In the genomic region with DNA sequence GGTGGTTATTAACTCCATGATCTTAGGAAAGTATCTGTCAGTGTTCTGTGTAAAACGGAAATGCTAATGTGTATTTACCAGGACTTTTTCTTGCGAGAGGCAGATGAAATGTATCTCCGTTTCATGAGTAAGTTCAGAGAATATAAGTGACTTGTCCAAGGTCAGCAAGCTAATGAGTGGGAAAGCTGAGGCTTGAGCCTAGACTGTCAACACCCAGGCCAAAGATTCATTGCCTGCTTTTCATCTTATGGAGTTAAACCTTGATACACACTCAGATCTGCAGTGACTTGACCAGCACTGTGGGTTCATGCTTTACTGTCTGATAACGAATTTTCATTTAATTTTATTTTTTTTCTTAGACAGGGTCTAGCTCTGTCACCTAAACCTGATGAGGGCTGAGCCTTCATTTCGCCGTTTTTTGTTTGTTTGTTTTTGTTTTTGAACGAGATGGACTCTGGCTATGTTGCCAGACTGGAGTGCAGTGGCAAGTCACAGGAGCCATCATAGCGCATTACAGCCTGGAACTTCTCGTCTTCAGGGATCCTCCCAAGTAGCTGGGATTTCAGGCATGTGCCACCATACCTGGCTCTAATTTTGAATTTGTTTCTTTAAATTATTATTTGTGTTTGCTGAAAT, we compare ENCODE assay signal across 9 cellular contexts. TPM values are rescaled to one million over a fixed set of nuclear protein-coding genes. Genes with fewer than 3 reads are reported as not detected.
A peak's percentile ranks its signal among the peaks of the same experiment; 100 is the strongest.
DNase-seq lines count a peak whose midpoint lies in the region; ATAC-seq and TF ChIP-seq lines count a peak whose summit lies in the region.
"Had no signal": no experiment of that assay in that cellular context is flagged by ENCODE, and none has a peak within 500 bp of the region (broad histone marks: within the 10 kb centered on the region; RNA-seq: fewer than 3 reads in every experiment).

No MANE protein-coding gene starts in this region.

- H3K27me3 Mint-ChIP-seq in MCF 10A (ENCODE audit: insufficient read depth, unreplicated experiment), result no peaks in the 10 kb centered on the region

- H3K4me3 ChIP-seq in A673 (ENCODE audit: low read depth, low read length, poor library complexity, severe bottlenecking) (peak overlapping the region; percentile 97), HL-60 (replicated peaks; ENCODE audit: insufficient read depth, low read length) (peak overlapping the region; percentile 77), mucosa of descending colon (peak overlapping the region; percentile 98)

- no peaks in the 10 kb centered on the region for H3K9me3 Mint-ChIP-seq in MCF 10A (ENCODE audit: unreplicated experiment)

- ATAC-seq in mucosa of descending colon, result peak; percentile 2
- no peak for ATAC-seq in HG03342 (IDR thresholded peaks at IDR 0.05; ENCODE audit: unreplicated experiment)

- TF ChIP-seq CTCF in A673 (conservative IDR thresholded peaks at IDR 0.05; ENCODE audit: low read depth, low read length), result no peak
- no peak for TF ChIP-seq CTCF in HL-60 (IDR thresholded peaks at IDR 0.05; ENCODE audit: insufficient read depth, low read length)
- TF ChIP-seq CTCF in MCF 10A (IDR thresholded peaks at IDR 0.05; ENCODE audit: unreplicated experiment), result no peak
- TF ChIP-seq CTCF in mucosa of descending colon (IDR thresholded peaks at IDR 0.05), result no peak

- no peaks in the 10 kb centered on the region for H3K27me3 ChIP-seq in A673 (replicated peaks; ENCODE audit: insufficient read depth, low read depth, low read length, poor library complexity)
- no peaks in the 10 kb centered on the region for H3K27me3 ChIP-seq in HL-60 (ENCODE audit: insufficient read depth, poor library complexity, severe bottlenecking)

- H3K4me1 Mint-ChIP-seq in MCF 10A (ENCODE audit: insufficient read depth, unreplicated experiment), result peaks cover 23% of the 10 kb centered on the region

- H3K36me3 Mint-ChIP-seq in MCF 10A (ENCODE audit: insufficient read depth, unreplicated experiment), result peaks cover 55% of the 10 kb centered on the region

- H3K9me3 ChIP-seq in A673 (ENCODE audit: low read depth, low read length, poor library complexity, severe bottlenecking) (no peaks in the 10 kb centered on the region), mucosa of descending colon (no peaks in the 10 kb centered on the region)

- CTCF ChIA-PET in A673 (lab: Charles Lee), result interaction anchor here (0.6 to 0.9 kb wide), 2 partner anchors 11 to 410 kb away, joined by 3 read pairs; partner anchors contain the start of gene CREB3L4
- CTCF ChIA-PET in MCF 10A (lab: Yijun Ruan, JAX), result interaction anchor here (0.6 to 5.2 kb wide), 16 partner anchors 10 to 1499 kb away, joined by 3 to 64 read pairs (median 4); partner anchors contain the start of genes CREB3L4, DENND4B, GATAD2B and RAB13

- H3K36me3 ChIP-seq in A673 (ENCODE audit: insufficient read depth, low read length, poor library complexity, severe bottlenecking) (peaks cover 48% of the 10 kb centered on the region), mucosa of descending colon (ENCODE audit: low read depth) (no peaks in the 10 kb centered on the region)

- intact Hi-C loops in A673 (cut with micrococcal nuclease; ENCODE audit: unreplicated experiment) (no loop called here), MCF 10A (cut with micrococcal nuclease) (no loop called here), mucosa of descending colon (cut with DNase I, micrococcal nuclease) (no loop called here)

- DNase-seq in A673 (ENCODE audit: low spot score), result no peak
- DNase-seq in HL-60 (ENCODE audit: low read depth in 1 of 2, low spot score in 1 of 2), result no peak
- DNase-seq in MCF 10A (ENCODE audit: unreplicated experiment), result no peak
- no peak for DNase-seq in mucosa of descending colon
- DNase-seq in DMS53 treated with DMSO at 0.1 percent for 48 hours (lab: John Stamatoyannopoulos, UW; ENCODE audit: unreplicated experiment), result no peak
- no peak for DNase-seq in T1000 (lab: John Stamatoyannopoulos, UW)
- no peak for DNase-seq in AG20443 (ENCODE audit: low spot score)
- DNase-seq: NCI-H524 treated with DMSO at 0.1 percent for 48 hours had no signal

- H3K4me3 Mint-ChIP-seq in MCF 10A (ENCODE audit: unreplicated experiment), result peak overlapping the region; percentile 98

- peaks cover 8% of the 10 kb centered on the region for H3K4me1 ChIP-seq in A673 (ENCODE audit: insufficient read depth, low read length, poor library complexity, severe bottlenecking)
- H3K4me1 ChIP-seq in mucosa of descending colon (ENCODE audit: low read depth), result peaks cover 19% of the 10 kb centered on the region

- no TSS peak for BruUV-seq in A673 (replicated peaks; lab: Mats Ljungman, UMichigan)
- BruUV-seq in MCF 10A (replicated peaks; lab: Mats Ljungman, UMichigan), result no TSS peak

- peak overlapping the region; percentile 96 for H3K27ac Mint-ChIP-seq in MCF 10A (ENCODE audit: low read depth, unreplicated experiment)

- POLR2A ChIA-PET in A673 (lab: Charles Lee; ENCODE audit: low non-redundant PET) (interaction anchor here (1.5 kb wide), 1 partner anchor 12 kb away, joined by 8 read pairs; no protein-coding TSS in a partner anchor), MCF 10A (lab: Yijun Ruan, JAX) (interaction anchor here (0.7 to 9.6 kb wide), 30 partner anchors 12 to 1151 kb away, joined by 3 to 647 read pairs (median 5); partner anchors contain the start of genes CHTOP, CREB3L4, CRTC2 and DENND4B)

- H3K27ac ChIP-seq in A673 (ENCODE audit: low read depth, low read length, poor library complexity, severe bottlenecking) (peak overlapping the region; percentile 91), HL-60 (replicated peaks) (peak overlapping the region; percentile 86)

RNA-seq across cellular contexts. Expression of gene JTB, which starts 0.9 kb away (rescaled TPM):
- 126 and 142 TPM in 2 replicates for total RNA-seq in A673 (2021)
- 194 and 224 TPM in 2 replicates for total RNA-seq in MCF 10A (2022)
- 100 to 1,000 TPM; 119 to 153 (median 124) TPM for total RNA-seq in mucosa of descending colon

RNA-seq across cellular contexts. Expression of gene RAB13, which starts 7.7 kb away (rescaled TPM):
- total RNA-seq in A673 (2021) (169 and 206 TPM in 2 replicates), MCF 10A (2022) (63.1 and 71.6 TPM in 2 replicates), mucosa of descending colon (10 to 100 TPM; 55.4 to 82.5 (median 77.5) TPM)

RNA-seq across cellular contexts. Expression of gene CREB3L4, which starts 10.7 kb away (rescaled TPM):
- 8.7 and 14.4 TPM in 2 replicates for total RNA-seq in A673 (2021)
- total RNA-seq in MCF 10A (2022), result 14.7 and 17.6 TPM in 2 replicates
- 10 to 100 TPM in 2 of 3 donors, 1 to 10 TPM in 1; 9.9 to 26.9 (median 23.0) TPM for total RNA-seq in mucosa of descending colon

RNA-seq across cellular contexts. Expression of gene RPS27, which starts 12.2 kb away (rescaled TPM):
- total RNA-seq in A673 (2021) (1,464 and 1,548 TPM in 2 replicates), MCF 10A (2022) (3,026 and 3,064 TPM in 2 replicates), mucosa of descending colon (1,000 to 10,000 TPM; 1,116 to 1,231 (median 1,134) TPM)

RNA-seq across cellular contexts. Expression of gene SLC39A1, which starts 15.1 kb away (rescaled TPM):
- total RNA-seq in A673 (2021) (90.7 and 97.3 TPM in 2 replicates), MCF 10A (2022) (124 and 159 TPM in 2 replicates), mucosa of descending colon (10 to 100 TPM; 66.7 to 74.7 (median 66.7) TPM)
